Comparison of ENCODE assay signal across 8 cellular contexts in genomic region chrX:149631293-149632165, GRCh38. TPM values are rescaled to one million over a fixed set of nuclear protein-coding genes. Genes with fewer than 3 reads are reported as not detected.
A peak's percentile ranks its signal among the peaks of the same experiment; 100 is the strongest.
DNase-seq lines count a peak whose midpoint lies in the region; TF ChIP-seq lines count a peak whose summit lies in the region.

Gene TMEM185A (minus strand): TSS chrX:149631792. CDS start chrX:149631580, 212 bp downstream.

- intact Hi-C loops in head of caudate nucleus (cut with DNase I) (no loop called here), tibial artery (cut with DNase I; ENCODE audit: low total_unique reads) (loop anchor here (10.0 kb wide), 1 partner anchor 67 kb away; no protein-coding TSS in a partner anchor)

- H3K4me2 ChIP-seq in GM23248 (ENCODE audit: unreplicated experiment) (peak within 1 kb of the TSS; percentile 81), SK-N-SH (peak within 1 kb of the TSS; percentile 74), parathyroid adenoma (ENCODE audit: low read length) (peak within 1 kb of the TSS; percentile 80)

- H3K27me3 Mint-ChIP-seq in activated naive CD4-positive, alpha-beta T cell treated with anti-CD3 and anti-CD28 coated beads, Interleukin-2, amount 10 ng/mL, durations not matched to agents 7 days and 5 days = peaks cover 12% of the 10 kb centered on the region

- peak within 1 kb of the TSS; percentile 68 for H3K27ac Mint-ChIP-seq in activated naive CD4-positive, alpha-beta T cell treated with anti-CD3 and anti-CD28 coated beads, Interleukin-2, amount 10 ng/mL, durations not matched to agents 7 days and 5 days

- in situ Hi-C loops in GM23248 (cut with MboI) = no loop called here

- DNase-seq in ELF-1 (ENCODE audit: low read depth, low spot score) = peak; percentile 85
- peak; percentile 71 for DNase-seq in GM23248
- peak; percentile 20 to 37 for DNase-seq in Kasumi-1 (lab: John Stamatoyannopoulos, UW)
- DNase-seq in SK-N-SH = peak; percentile 88
- DNase-seq in activated naive CD4-positive, alpha-beta T cell treated with anti-CD3 and anti-CD28 coated beads, Interleukin-2, amount 10 ng/mL, durations not matched to agents 7 days and 5 days = peak; percentile 81
- peak; percentile 30 to 87 (median 70) for DNase-seq in head of caudate nucleus
- peak; percentile 34 to 75 for DNase-seq in tibial artery

- no peaks in the 10 kb centered on the region for H3K9me3 Mint-ChIP-seq in activated naive CD4-positive, alpha-beta T cell treated with anti-CD3 and anti-CD28 coated beads, Interleukin-2, amount 10 ng/mL, durations not matched to agents 7 days and 5 days

- H3K4me3 ChIP-seq in GM23248 (peak within 1 kb of the TSS; percentile 83), SK-N-SH (ENCODE audit: low read depth in 2 of 2, low read length in 1 of 2) (peak within 1 kb of the TSS; percentile 64 to 67), parathyroid adenoma (ENCODE audit: low read depth, low read length) (peak within 1 kb of the TSS; percentile 59), tibial artery (peak within 1 kb of the TSS; percentile 66 to 86)

- WGBS in GM23248 (ENCODE audit: low coverage in 1 of 2, low lambda C conversion rate in 2 of 2, missing lambda C conversion rate in 2 of 2), 2 experiments = 0 to 1% methylated on average over 12 to 48 of the region's 101 CpGs
- WGBS in SK-N-SH (ENCODE audit: low lambda C conversion rate) = 55% methylated on average over 31 of the region's 101 CpGs

- H2AFZ ChIP-seq in GM23248 (peak within 1 kb of the TSS; percentile 92), SK-N-SH (ENCODE audit: low read depth) (peak within 1 kb of the TSS; percentile 68; the same call in 1 of the 2 replicates), parathyroid adenoma (peak within 1 kb of the TSS; percentile 81)

- TF ChIP-seq CTCF in SK-N-SH (IDR thresholded peaks at IDR 0.05) (no peak), parathyroid adenoma (IDR thresholded peaks at IDR 0.05) (no peak), tibial artery (IDR thresholded peaks at IDR 0.05) (no peak)

- CTCF ChIA-PET in SK-N-SH (lab: Yijun Ruan, JAX) = no interaction called here
- CTCF ChIA-PET in activated naive CD4-positive, alpha-beta T cell treated with anti-CD3 and anti-CD28 coated beads, Interleukin-2, amount 10 ng/mL, durations not matched to agents 7 days and 5 days (lab: Charles Lee) = no interaction called here

- peaks cover 30% of the 10 kb centered on the region for H3K4me1 Mint-ChIP-seq in activated naive CD4-positive, alpha-beta T cell treated with anti-CD3 and anti-CD28 coated beads, Interleukin-2, amount 10 ng/mL, durations not matched to agents 7 days and 5 days

- peaks cover 2% of the 10 kb centered on the region for H3K36me3 Mint-ChIP-seq in activated naive CD4-positive, alpha-beta T cell treated with anti-CD3 and anti-CD28 coated beads, Interleukin-2, amount 10 ng/mL, durations not matched to agents 7 days and 5 days

- peak within 1 kb of the TSS; percentile 91 for H3K4me3 Mint-ChIP-seq in activated naive CD4-positive, alpha-beta T cell treated with anti-CD3 and anti-CD28 coated beads, Interleukin-2, amount 10 ng/mL, durations not matched to agents 7 days and 5 days

- peak within 1 kb of the TSS; percentile 48 for H3K27ac ChIP-seq in GM23248
- peak within 1 kb of the TSS; percentile 28 to 50; a peak in 2 of 4 replicates for H3K27ac ChIP-seq in SK-N-SH (ENCODE audit: low read depth in 2 of 2, low read length in 1 of 2)
- peak within 1 kb of the TSS; percentile 56 for H3K27ac ChIP-seq in parathyroid adenoma
- peak within 1 kb of the TSS; percentile 67 to 72 for H3K27ac ChIP-seq in tibial artery

- TF ChIP-seq RAD21 in SK-N-SH (IDR thresholded peaks at IDR 0.05; ENCODE audit: low read length) = no peak

- H3K79me2 ChIP-seq in GM23248 (ENCODE audit: insufficient read depth) (peaks cover 37% of the 10 kb centered on the region), SK-N-SH (ENCODE audit: insufficient read depth) (peaks cover 27% of the 10 kb centered on the region), parathyroid adenoma (peaks cover 18% of the 10 kb centered on the region)

- no peaks in the 10 kb centered on the region for H3K36me3 ChIP-seq in GM23248 (ENCODE audit: low read depth)
- no peaks in the 10 kb centered on the region for H3K36me3 ChIP-seq in SK-N-SH (replicated peaks in 1 of 2; ENCODE audit: control insufficient read depth in 1 of 2, insufficient read depth in 2 of 2, low read length in 1 of 2)
- no peaks in the 10 kb centered on the region for H3K36me3 ChIP-seq in parathyroid adenoma (ENCODE audit: control insufficient read depth, insufficient read depth, low read length)
- no peaks in the 10 kb centered on the region for H3K36me3 ChIP-seq in tibial artery

- H3K9me2 ChIP-seq in GM23248 (ENCODE audit: insufficient read depth) = no peaks in the 10 kb centered on the region
- no peaks in the 10 kb centered on the region for H3K9me2 ChIP-seq in SK-N-SH

- H3K9ac ChIP-seq in GM23248 (peak within 1 kb of the TSS; percentile 77), SK-N-SH (peak within 1 kb of the TSS; percentile 65), parathyroid adenoma (no peak within 1 kb of the TSS)

- H3K9me3 ChIP-seq in GM23248 (ENCODE audit: low read depth) (no peaks in the 10 kb centered on the region), SK-N-SH (no peaks in the 10 kb centered on the region), parathyroid adenoma (ENCODE audit: control insufficient read depth, low read length) (no peaks in the 10 kb centered on the region), tibial artery (no peaks in the 10 kb centered on the region)

- peak in 1 of 2 experiments; percentile 17; a peak in 1 of 4 replicates for TF ChIP-seq EP300 in SK-N-SH (IDR thresholded peaks at IDR 0.05; ENCODE audit: borderline replicate concordance in 1 of 2, low read depth in 1 of 2, low read length in 1 of 2)

- POLR2A ChIA-PET in SK-N-SH (lab: Yijun Ruan, JAX) = no interaction called here

- H3K27me3 ChIP-seq in GM23248 (replicated peaks; ENCODE audit: insufficient read depth) = no peaks in the 10 kb centered on the region
- H3K27me3 ChIP-seq in SK-N-SH (ENCODE audit: insufficient read depth) = peaks cover 5% of the 10 kb centered on the region
- no peaks in the 10 kb centered on the region for H3K27me3 ChIP-seq in parathyroid adenoma (ENCODE audit: control insufficient read depth, insufficient read depth, low read length)
- H3K27me3 ChIP-seq in tibial artery = no peaks in the 10 kb centered on the region

- H3F3A ChIP-seq in GM23248 (ENCODE audit: insufficient read depth) (no peaks in the 10 kb centered on the region), SK-N-SH (replicated peaks; ENCODE audit: insufficient read depth) (no peaks in the 10 kb centered on the region)

- H4K20me1 ChIP-seq in GM23248 (ENCODE audit: insufficient read depth) (no peaks in the 10 kb centered on the region), SK-N-SH (ENCODE audit: insufficient read depth) (peaks cover 4% of the 10 kb centered on the region)

- H3K4me1 ChIP-seq in GM23248 (ENCODE audit: insufficient read depth) (peaks cover 7% of the 10 kb centered on the region; the same call in 1 of the 2 replicates), SK-N-SH (ENCODE audit: control insufficient read depth in 1 of 2, insufficient read depth in 2 of 2, low read depth in 1 of 2, low read length in 1 of 2) (peaks cover 0 to 11% of the 10 kb centered on the region in 2 experiments; a peak in 2 of 4 replicates), parathyroid adenoma (peaks cover 6% of the 10 kb centered on the region), tibial artery (peaks cover 0 to 13% (median 0%) of the 10 kb centered on the region in 4 donors)

TF ChIP-seq in SK-N-SH, 30 proteins besides CTCF, POLR2A, EP300 and RAD21:
- TF ChIP-seq NRF1 (IDR thresholded peaks at IDR 0.05; ENCODE audit: low read depth, low read length) (peak; percentile 69), TEAD4 (IDR thresholded peaks at IDR 0.05; ENCODE audit: borderline replicate concordance, insufficient read depth) (no peak), FOSL2 (IDR thresholded peaks at IDR 0.05; ENCODE audit: borderline replicate concordance, low read depth) (no peak)

RNA-seq across cellular contexts. Expression of gene TMEM185A, which starts in this region (rescaled TPM):
- 14.0 and 14.7 TPM in 2 replicates for total RNA-seq in GM23248 (2014; rRNA removed; shearing (Covaris generic))
- polyA plus RNA-seq in GM23248 (2016; fragmentation: Nextera tagmentation; extraction: Ambion mirVana) (13.6 and 15.3 TPM in 2 replicates), SK-N-SH (2012; rRNA removed) (11.9 and 13.8 TPM in 2 replicates)
- polyA plus RNA-seq in SK-N-SH (2012; cell fraction: cytosol; rRNA removed) = 15.1 and 17.1 TPM in 2 replicates
- 10.5 and 14.4 TPM in 2 replicates for polyA plus RNA-seq in SK-N-SH (2012; cell fraction: nucleus; rRNA removed)

Comparison
In these comparisons a context has a peak if more than half of its experiments do, and no peak if none do; other contexts are left out.
1. Peak in every context shown above with its lines: DNase-seq, H3K4me3 ChIP-seq and H3K27ac ChIP-seq.
2. DNase-seq: peak in every context shown above with its lines; median percentile 88 in SK-N-SH; 85 in ELF-1; 81 in activated naive CD4-positive, alpha-beta T cell treated with anti-CD3 and anti-CD28 coated beads, Interleukin-2, amount 10 ng/mL, durations not matched to agents 7 days and 5 days; 71 in GM23248; 70 in head of caudate nucleus; 54 in tibial artery; 28 in Kasumi-1.